In genomic region chr10:128928231-128928836, GRCh38 we compare ENCODE assay signal across 15 cellular contexts.
DNase-seq lines count a peak whose midpoint lies in the region; ATAC-seq, FAIRE-seq and TF ChIP-seq lines count a peak whose summit lies in the region.
"Had no signal": no experiment of that assay in that cellular context is flagged by ENCODE, and none has a peak within 500 bp of the region (broad histone marks: within the 10 kb centered on the region; RNA-seq: fewer than 3 reads in every experiment).

No MANE protein-coding gene starts in this region.

- no peak for ATAC-seq in gastroesophageal sphincter
- no peak for ATAC-seq in pancreas
- peak; percentile 9 for ATAC-seq in upper lobe of right lung

- no peak for TF ChIP-seq EP300 in gastroesophageal sphincter (IDR thresholded peaks at IDR 0.05)

- H3K36me3 Mint-ChIP-seq in brain (no peaks in the 10 kb centered on the region), neural progenitor cell (no peaks in the 10 kb centered on the region)

- H3K4me3 Mint-ChIP-seq in brain (no peak overlapping the region), neural progenitor cell (no peak overlapping the region)
- H3K4me3 Mint-ChIP-seq: H9 had no signal

- H3K9me3 ChIP-seq in gastroesophageal sphincter, result no peaks in the 10 kb centered on the region
- H3K9me3 ChIP-seq in pancreas, result no peaks in the 10 kb centered on the region
- H3K9me3 ChIP-seq in upper lobe of right lung, result no peaks in the 10 kb centered on the region
- no peaks in the 10 kb centered on the region for H3K9me3 ChIP-seq in adrenal gland (replicated peaks in 1 of 3)
- no peaks in the 10 kb centered on the region for H3K9me3 ChIP-seq in neural progenitor cell (ENCODE audit: low read depth)

- WGBS in gastroesophageal sphincter (ENCODE audit: low coverage in 1 of 2), 2 donors, result 87 to 89% methylated on average over 7 to 14 of the region's 33 CpGs
- WGBS in pancreas, 2 donors, result 84 to 89% methylated on average over 33 of the region's 33 CpGs
- 85 to 90% (median 88%) methylated on average over 33 of the region's 33 CpGs for WGBS in adrenal gland, 4 donors

- H3K27ac Mint-ChIP-seq in brain, result peak overlapping the region in 3 of 5 experiments; percentile 59 to 86 (median 68)
- no peak overlapping the region for H3K27ac Mint-ChIP-seq in neural progenitor cell
- H3K27ac Mint-ChIP-seq: H9 had no signal

- peaks cover 0 to 4% (median 0%) of the 10 kb centered on the region in 5 experiments for H3K9me3 Mint-ChIP-seq in brain
- H3K9me3 Mint-ChIP-seq in neural progenitor cell, result peaks cover 2% of the 10 kb centered on the region
- H3K9me3 Mint-ChIP-seq: H9 had no signal

- H3K9ac ChIP-seq in neural progenitor cell, result no peak overlapping the region

- H3K4me3 ChIP-seq in gastroesophageal sphincter (no peak overlapping the region), pancreas (no peak overlapping the region), upper lobe of right lung (no peak overlapping the region), adrenal gland (no peak overlapping the region), neural progenitor cell (no peak overlapping the region)

- H3K27me3 Mint-ChIP-seq in brain (peaks cover 26% of the 10 kb centered on the region), neural progenitor cell (ENCODE audit: insufficient read depth, low read depth) (no peaks in the 10 kb centered on the region)

- peaks cover 52% of the 10 kb centered on the region for H3K4me1 Mint-ChIP-seq in brain
- peaks cover 12% of the 10 kb centered on the region for H3K4me1 Mint-ChIP-seq in neural progenitor cell

- no peaks in the 10 kb centered on the region for H4K20me1 ChIP-seq in neural progenitor cell (ENCODE audit: low read depth)

- H3F3A ChIP-seq in neural progenitor cell (ENCODE audit: low read depth), result no peaks in the 10 kb centered on the region

- H3K4me2 ChIP-seq in neural progenitor cell, result no peak overlapping the region

- TF ChIP-seq POLR2A in gastroesophageal sphincter (IDR thresholded peaks at IDR 0.05) (no peak), adrenal gland (IDR thresholded peaks at IDR 0.05) (no peak)

- H3K79me2 ChIP-seq in neural progenitor cell (ENCODE audit: low read depth), result no peaks in the 10 kb centered on the region

- no peaks in the 10 kb centered on the region for H3K36me3 ChIP-seq in gastroesophageal sphincter
- no peaks in the 10 kb centered on the region for H3K36me3 ChIP-seq in pancreas
- H3K36me3 ChIP-seq in upper lobe of right lung, result no peaks in the 10 kb centered on the region
- H3K36me3 ChIP-seq in adrenal gland (replicated peaks in 1 of 2), result no peaks in the 10 kb centered on the region
- H3K36me3 ChIP-seq in neural progenitor cell, result no peaks in the 10 kb centered on the region

- no peak for DNase-seq in pancreas
- no peak for DNase-seq in upper lobe of right lung
- no peak for DNase-seq in adrenal gland
- no peak for DNase-seq in neural progenitor cell (ENCODE audit: low spot score)
- DNase-seq in NCI-H1105 treated with DMSO at 0.1 percent for 48 hours (lab: John Stamatoyannopoulos, UW), result no peak
- DNase-seq: Calu3; DMS79; H9; NCI-H1417; NCI-H1930; NCI-H526 treated with DMSO at 0.1 percent for 48 hours; NK-92 treated with Interleukin-12 subunit alpha and Interleukin-12 subunit beta, amount 100 ng/mL, for 24 hours; SIG-M5 had no signal

- H2AFZ ChIP-seq in neural progenitor cell (replicated peaks), result no peak overlapping the region

- H3K4me1 ChIP-seq in gastroesophageal sphincter (peaks cover 0 to 30% (median 12%) of the 10 kb centered on the region in 3 donors), pancreas (peaks cover 0 to 13% (median 7%) of the 10 kb centered on the region in 3 donors), upper lobe of right lung (peaks cover 5% of the 10 kb centered on the region), adrenal gland (replicated peaks in 1 of 2) (no peaks in the 10 kb centered on the region), neural progenitor cell (no peaks in the 10 kb centered on the region)

- TF ChIP-seq CTCF in brain (conservative IDR thresholded peaks at IDR 0.05) (no peak), gastroesophageal sphincter (IDR thresholded peaks at IDR 0.05) (no peak), pancreas (IDR thresholded peaks at IDR 0.05) (no peak), upper lobe of right lung (IDR thresholded peaks at IDR 0.05) (no peak), adrenal gland (IDR thresholded peaks at IDR 0.05) (no peak), neural progenitor cell (IDR thresholded peaks at IDR 0.05) (no peak)

- intact Hi-C loops in pancreas (cut with DNase I) (no loop called here), upper lobe of right lung (cut with DNase I) (no loop called here), adrenal gland (cut with DNase I) (no loop called here)

- H3K27me3 ChIP-seq in gastroesophageal sphincter (peaks cover 3% of the 10 kb centered on the region), pancreas (no peaks in the 10 kb centered on the region), upper lobe of right lung (no peaks in the 10 kb centered on the region), adrenal gland (no peaks in the 10 kb centered on the region), neural progenitor cell (no peaks in the 10 kb centered on the region)

- no peak for FAIRE-seq in pancreas (lab: Jason Lieb, UNC)

- H3K27ac ChIP-seq in gastroesophageal sphincter (peak overlapping the region in 3 of 4 donors; percentile 49 to 68 (median 61)), pancreas (peak overlapping the region in 3 of 4 donors; percentile 57 to 67 (median 66)), upper lobe of right lung (no peak overlapping the region), adrenal gland (peak overlapping the region in 1 of 5 donors; percentile 10), neural progenitor cell (no peak overlapping the region)

Comparison
In these comparisons a context has a peak if more than half of its experiments do, and no peak if none do; other contexts are left out.
1. H3K27ac ChIP-seq: peak in gastroesophageal sphincter (3 of 4) and pancreas (3 of 4); none in upper lobe of right lung (single experiment) and neural progenitor cell (single experiment).